In genomic region chr2:159617080-159617479, GRCh38 we compare ENCODE assay signal across 9 cellular contexts. TPM values are rescaled to one million over a fixed set of nuclear protein-coding genes. Genes with fewer than 3 reads are reported as not detected.
DNase-seq lines count a peak whose midpoint lies in the region; ATAC-seq and TF ChIP-seq lines count a peak whose summit lies in the region.
"Had no signal": no experiment of that assay in that cellular context is flagged by ENCODE, and none has a peak within 500 bp of the region (broad histone marks: within the 10 kb centered on the region; RNA-seq: fewer than 3 reads in every experiment).

No MANE protein-coding gene starts in this region.

- no peaks in the 10 kb centered on the region for H3K9me3 Mint-ChIP-seq in CD8-positive, alpha-beta memory T cell
- H3K9me3 Mint-ChIP-seq in naive thymus-derived CD8-positive, alpha-beta T cell: no peaks in the 10 kb centered on the region

- peak overlapping the region; percentile 94 for H3K4me2 ChIP-seq in PC-9
- peak overlapping the region; percentile 95 for H3K4me2 ChIP-seq in parathyroid adenoma (ENCODE audit: low read length)

- no peaks in the 10 kb centered on the region for H3K9me3 ChIP-seq in CD8-positive, alpha-beta memory T cell (ENCODE audit: low read length)
- H3K9me3 ChIP-seq in PC-9 (ENCODE audit: insufficient read depth, low read depth) (no peaks in the 10 kb centered on the region), parathyroid adenoma (ENCODE audit: control insufficient read depth, low read length) (no peaks in the 10 kb centered on the region)

- no peaks in the 10 kb centered on the region for H3K4me1 ChIP-seq in CD8-positive, alpha-beta memory T cell (ENCODE audit: insufficient read depth, low read length)
- H3K4me1 ChIP-seq in PC-9 (replicated peaks; ENCODE audit: insufficient read depth) (peaks cover 19% of the 10 kb centered on the region), parathyroid adenoma (peaks cover 5% of the 10 kb centered on the region)

- H3K27ac ChIP-seq in CD8-positive, alpha-beta memory T cell (ENCODE audit: low read depth, low read length): peak overlapping the region; percentile 83
- H3K27ac ChIP-seq in PC-9 (no peak overlapping the region), parathyroid adenoma (peak overlapping the region; percentile 99)

- peaks cover 7 to 34% of the 10 kb centered on the region in 2 donors for H3K27me3 Mint-ChIP-seq in CD8-positive, alpha-beta memory T cell
- peaks cover 8 to 19% (median 10%) of the 10 kb centered on the region in 5 donors for H3K27me3 Mint-ChIP-seq in naive thymus-derived CD8-positive, alpha-beta T cell

- intact Hi-C loops in PC-9 (cut with micrococcal nuclease; ENCODE audit: unreplicated experiment): no loop called here

- peaks cover 5 to 15% (median 14%) of the 10 kb centered on the region in 3 donors for H3K4me1 Mint-ChIP-seq in CD8-positive, alpha-beta memory T cell
- H3K4me1 Mint-ChIP-seq in naive thymus-derived CD8-positive, alpha-beta T cell: peaks cover 6 to 20% (median 13%) of the 10 kb centered on the region in 4 donors

- no peaks in the 10 kb centered on the region for H3K36me3 ChIP-seq in CD8-positive, alpha-beta memory T cell (ENCODE audit: insufficient read depth, low read length)
- H3K36me3 ChIP-seq in PC-9 (ENCODE audit: low read depth): no peaks in the 10 kb centered on the region
- H3K36me3 ChIP-seq in parathyroid adenoma (ENCODE audit: control insufficient read depth, insufficient read depth, low read length): no peaks in the 10 kb centered on the region

- H3K27ac Mint-ChIP-seq in CD8-positive, alpha-beta memory T cell: no peak overlapping the region
- H3K27ac Mint-ChIP-seq in naive thymus-derived CD8-positive, alpha-beta T cell: no peak overlapping the region

- no peak for TF ChIP-seq CTCF in PC-9 (conservative IDR thresholded peaks at IDR 0.05)
- TF ChIP-seq CTCF in foreskin fibroblast (IDR thresholded peaks at IDR 0.05; ENCODE audit: low read depth, low read length): no peak
- TF ChIP-seq CTCF in parathyroid adenoma (IDR thresholded peaks at IDR 0.05): no peak

- H3K4me3 ChIP-seq in CD8-positive, alpha-beta memory T cell (ENCODE audit: low read length): no peak overlapping the region
- H3K4me3 ChIP-seq in PC-9 (peak overlapping the region; percentile 71; the same call in 1 of the 2 replicates), foreskin fibroblast (ENCODE audit: low read depth in 1 of 2, low read length in 2 of 2) (peak overlapping the region; percentile 70 to 75), parathyroid adenoma (ENCODE audit: low read depth, low read length) (peak overlapping the region; percentile 97)

- no peak overlapping the region for H3K9ac ChIP-seq in parathyroid adenoma

- H3K79me2 ChIP-seq in PC-9 (ENCODE audit: low read depth) (peaks cover 26% of the 10 kb centered on the region), parathyroid adenoma (peaks cover 10% of the 10 kb centered on the region)

- DNase-seq in CD8-positive, alpha-beta memory T cell: no peak
- no peak for DNase-seq in PC-9
- DNase-seq in foreskin fibroblast: no peak
- DNase-seq in DMS114 treated with DMSO at 0.1 percent for 48 hours (lab: John Stamatoyannopoulos, UW; ENCODE audit: unreplicated experiment): no peak
- no peak for DNase-seq in HT-29 (ENCODE audit: low spot score)
- no peak for DNase-seq in naive thymus-derived CD8-positive, alpha-beta T cell
- DNase-seq: RPMI8226 had no signal

- POLR2A ChIA-PET in CD8-positive, alpha-beta memory T cell (lab: Charles Lee): no interaction called here
- POLR2A ChIA-PET in PC-9 (lab: Charles Lee; ENCODE audit: unreplicated experiment): interaction anchor here (0.6 kb wide), 1 partner anchor 1388 kb away, joined by 4 read pairs; no protein-coding TSS in a partner anchor
- POLR2A ChIA-PET in naive thymus-derived CD8-positive, alpha-beta T cell (lab: Charles Lee): interaction anchor here (1.0 to 1.3 kb wide), 2 partner anchors 95 to 96 kb away, joined by 3 to 5 read pairs; partner anchors contain the start of gene MARCHF7

- peaks cover 0 to 2% (median 0%) of the 10 kb centered on the region in 3 donors for H3K36me3 Mint-ChIP-seq in CD8-positive, alpha-beta memory T cell
- peaks cover 0 to 5% (median 4%) of the 10 kb centered on the region in 3 donors for H3K36me3 Mint-ChIP-seq in naive thymus-derived CD8-positive, alpha-beta T cell

- CTCF ChIA-PET in CD8-positive, alpha-beta memory T cell (lab: Charles Lee): no interaction called here
- CTCF ChIA-PET in PC-9 (lab: Charles Lee): no interaction called here

- peak overlapping the region in 5 of 7 donors; percentile 7 to 58 (median 24) for H3K4me3 Mint-ChIP-seq in CD8-positive, alpha-beta memory T cell
- peak overlapping the region in 4 of 10 donors; percentile 1 to 91 (median 48) for H3K4me3 Mint-ChIP-seq in naive thymus-derived CD8-positive, alpha-beta T cell

- no TSS peak for BruUV-seq in PC-9 (replicated peaks; lab: Mats Ljungman, UMichigan)

- ATAC-seq in HG03342 (IDR thresholded peaks at IDR 0.05; ENCODE audit: unreplicated experiment): no peak
- ATAC-seq in naive thymus-derived CD8-positive, alpha-beta T cell: no peak

- H3K9me2 ChIP-seq in PC-9 (ENCODE audit: insufficient read depth): no peaks in the 10 kb centered on the region

- peaks cover 4% of the 10 kb centered on the region for H3K27me3 ChIP-seq in CD8-positive, alpha-beta memory T cell (ENCODE audit: insufficient read depth, low read length, poor library complexity, severe bottlenecking)
- no peaks in the 10 kb centered on the region for H3K27me3 ChIP-seq in PC-9 (ENCODE audit: insufficient read depth, low read depth)
- no peaks in the 10 kb centered on the region for H3K27me3 ChIP-seq in parathyroid adenoma (ENCODE audit: control insufficient read depth, insufficient read depth, low read length)

- no peaks in the 10 kb centered on the region for H4K20me1 ChIP-seq in PC-9 (ENCODE audit: insufficient read depth)

- no peak overlapping the region; the same call in 1 of the 2 replicates for H2AFZ ChIP-seq in PC-9
- H2AFZ ChIP-seq in parathyroid adenoma: peak overlapping the region; percentile 90

- H3F3A ChIP-seq in PC-9 (ENCODE audit: insufficient read depth, low read depth): 0 out of 2 replicates have a peak, but pooled peaks cover 9% of the 10 kb centered on the region

RNA-seq across cellular contexts. Expression of gene BAZ2B, which starts 0.7 kb away (rescaled TPM):
- total RNA-seq in CD8-positive, alpha-beta memory T cell: 10 to 100 TPM; 13.3 to 15.7 TPM
- 27.0 TPM for polyA plus RNA-seq in CD8-positive, alpha-beta memory T cell
- total RNA-seq in PC-9 (2021): 28.0 and 34.9 TPM in 2 replicates
- 22.0 and 25.2 TPM in 2 replicates for total RNA-seq in HT-29 (2014; rRNA removed; shearing (Covaris generic))
- 10 to 100 TPM; 24.4 to 30.4 TPM for total RNA-seq in naive thymus-derived CD8-positive, alpha-beta T cell
- 10 to 100 TPM in 2 of 3 donors, 1 to 10 TPM in 1; 6.3 to 14.7 (median 12.3) TPM for polyA plus RNA-seq in naive thymus-derived CD8-positive, alpha-beta T cell
